Comparison of ENCODE assay signal across 24 cellular contexts in the genomic region with DNA sequence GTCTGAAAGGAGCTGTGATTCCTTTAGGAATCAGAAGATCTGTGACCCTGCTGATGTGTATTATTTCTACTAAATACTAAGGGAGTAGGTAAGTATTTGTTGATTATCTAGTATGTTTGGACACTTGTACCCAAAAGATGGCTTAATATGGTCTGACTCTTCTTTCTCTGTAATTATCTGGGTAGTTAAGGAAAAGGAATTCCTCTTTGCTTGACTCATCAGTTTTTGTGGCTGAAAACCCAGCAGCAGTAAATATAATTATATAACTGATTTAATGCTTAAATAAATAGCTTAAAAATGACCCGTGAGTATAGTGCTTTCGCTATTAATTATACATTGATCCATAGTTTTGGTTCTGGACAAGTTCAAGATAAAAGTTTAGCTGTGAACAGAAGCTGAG.
DNase-seq lines count a peak whose midpoint lies in the region; TF ChIP-seq lines count a peak whose summit lies in the region.
"Had no signal": no experiment of that assay in that cellular context is flagged by ENCODE, and none has a peak within 500 bp of the region (broad histone marks: within the 10 kb centered on the region; RNA-seq: fewer than 3 reads in every experiment).

No MANE protein-coding gene starts in this region.

- WGBS in GM23248 (ENCODE audit: low coverage in 1 of 2, low lambda C conversion rate in 2 of 2, missing lambda C conversion rate in 2 of 2), 2 experiments, result 64 to 71% methylated on average over 2 of the region's 2 CpGs
- WGBS in esophagus squamous epithelium, 2 donors, result 47 to 54% methylated on average over 2 of the region's 2 CpGs

- no peaks in the 10 kb centered on the region for H3K4me1 ChIP-seq in GM23248 (ENCODE audit: insufficient read depth)
- peaks cover 1% of the 10 kb centered on the region for H3K4me1 ChIP-seq in adipocyte (ENCODE audit: control insufficient read depth, insufficient read depth, low read length)
- H3K4me1 ChIP-seq in muscle layer of duodenum (ENCODE audit: control insufficient read depth in 1 of 2, insufficient read depth in 2 of 2, low read length in 2 of 2), result peaks cover 0 to 23% of the 10 kb centered on the region in 2 donors
- no peaks in the 10 kb centered on the region for H3K4me1 ChIP-seq in OCI-LY7 (ENCODE audit: insufficient read depth, low read length, poor library complexity, severe bottlenecking)
- H3K4me1 ChIP-seq in esophagus squamous epithelium, result no peaks in the 10 kb centered on the region
- H3K4me1 ChIP-seq: BLaER1 treated with 17β-estradiol and CSF1 and Interleukin-3, amounts not matched to agents 10 nM and 100 nM had no signal

- H3K4me2 ChIP-seq in GM23248 (ENCODE audit: unreplicated experiment) (no peak overlapping the region), OCI-LY7 (ENCODE audit: low read length) (no peak overlapping the region)
- H3K4me2 ChIP-seq: BLaER1 treated with 17β-estradiol and CSF1 and Interleukin-3, amounts not matched to agents 10 nM and 100 nM had no signal

- H4K20me1 ChIP-seq in GM23248 (ENCODE audit: insufficient read depth), result no peaks in the 10 kb centered on the region
- no peaks in the 10 kb centered on the region for H4K20me1 ChIP-seq in OCI-LY7 (ENCODE audit: insufficient read depth, low read length)
- H4K20me1 ChIP-seq: BLaER1 treated with 17β-estradiol and CSF1 and Interleukin-3, amounts not matched to agents 10 nM and 100 nM had no signal

- H3F3A ChIP-seq in GM23248 (ENCODE audit: insufficient read depth), result no peaks in the 10 kb centered on the region

- no peak overlapping the region for H3K4me3 ChIP-seq in AG10803 (ENCODE audit: low read length)
- no peak overlapping the region for H3K4me3 ChIP-seq in GM23248
- no peak overlapping the region for H3K4me3 ChIP-seq in adipocyte (ENCODE audit: low read length)
- no peak overlapping the region for H3K4me3 ChIP-seq in muscle layer of duodenum (ENCODE audit: low read depth in 1 of 2, low read length in 2 of 2)
- H3K4me3 ChIP-seq in OCI-LY7 (ENCODE audit: low read depth, low read length, poor library complexity, severe bottlenecking), result no peak overlapping the region
- no peak overlapping the region for H3K4me3 ChIP-seq in esophagus squamous epithelium
- H3K4me3 ChIP-seq: BLaER1 treated with 17β-estradiol and CSF1 and Interleukin-3, amounts not matched to agents 10 nM and 100 nM; GM12878 had no signal

- POLR2A ChIA-PET in OCI-LY7 (lab: Charles Lee), result interaction anchor here (0.5 to 0.7 kb wide), 2 partner anchors 226 to 281 kb away, joined by 3 to 6 read pairs; no protein-coding TSS in a partner anchor

- H3K9me2 ChIP-seq in GM23248 (ENCODE audit: insufficient read depth), result no peaks in the 10 kb centered on the region
- no peaks in the 10 kb centered on the region for H3K9me2 ChIP-seq in OCI-LY7 (ENCODE audit: insufficient read depth, low read length)

- BruUV-seq in OCI-LY7 (replicated peaks; lab: Mats Ljungman, UMichigan), result no TSS peak

- TF ChIP-seq CTCF in AG10803 (conservative IDR thresholded peaks at IDR 0.05; ENCODE audit: low read length), result no peak
- TF ChIP-seq CTCF in OCI-LY7 (conservative IDR thresholded peaks at IDR 0.05; ENCODE audit: low read length), result no peak
- TF ChIP-seq CTCF in esophagus squamous epithelium (IDR thresholded peaks at IDR 0.05), result no peak

- 0 out of 2 replicates have a peak, but pooled peaks cover 24% of the 10 kb centered on the region for H3K27me3 ChIP-seq in GM23248 (replicated peaks; ENCODE audit: insufficient read depth)
- no peaks in the 10 kb centered on the region for H3K27me3 ChIP-seq in adipocyte (replicated peaks; ENCODE audit: control insufficient read depth, insufficient read depth, low read length)
- H3K27me3 ChIP-seq in muscle layer of duodenum (ENCODE audit: low read depth, low read length), result no peaks in the 10 kb centered on the region
- H3K27me3 ChIP-seq in esophagus squamous epithelium, result no peaks in the 10 kb centered on the region
- H3K27me3 ChIP-seq: BLaER1 treated with 17β-estradiol and CSF1 and Interleukin-3, amounts not matched to agents 10 nM and 100 nM had no signal

- no peaks in the 10 kb centered on the region for H3K79me2 ChIP-seq in GM23248 (ENCODE audit: insufficient read depth)
- no peaks in the 10 kb centered on the region for H3K79me2 ChIP-seq in OCI-LY7 (ENCODE audit: insufficient read depth, low read depth, low read length)

- TF ChIP-seq POLR2A in esophagus squamous epithelium (IDR thresholded peaks at IDR 0.05), result no peak

- DNase-seq in AG10803 (ENCODE audit: low read depth) (peak; percentile 29), GM23248 (peak; percentile 12), adipocyte (ENCODE audit: low read depth) (peak; percentile 11), KBM-7 (no peak), OCI-LY7 (ENCODE audit: low spot score) (no peak), NCI-H1092 treated with DMSO at 0.1 percent for 48 hours (lab: John Stamatoyannopoulos, UW) (no peak), esophagus squamous epithelium (lab: John Stamatoyannopoulos, UW) (no peak)
- DNase-seq: CD4-positive, alpha-beta T cell; COR-L47; DMS53; GDM1; Karpas-422; NCI-H1105; NCI-H1436 treated with DMSO at 0.1 percent for 48 hours; NCI-H187 treated with DMSO at 0.1 percent for 48 hours; NCI-H2171 treated with DMSO at 0.1 percent for 48 hours; NCI-H345; NCI-H510A treated with DMSO at 0.1 percent for 48 hours; RPMI8226; SHP77 had no signal

- no peaks in the 10 kb centered on the region for H3K9me3 ChIP-seq in GM23248 (ENCODE audit: low read depth)
- H3K9me3 ChIP-seq in adipocyte (ENCODE audit: control insufficient read depth, low read length), result no peaks in the 10 kb centered on the region
- no peaks in the 10 kb centered on the region for H3K9me3 ChIP-seq in muscle layer of duodenum (ENCODE audit: control insufficient read depth in 1 of 2, low read length in 2 of 2)
- no peaks in the 10 kb centered on the region for H3K9me3 ChIP-seq in OCI-LY7 (ENCODE audit: low read length)
- H3K9me3 ChIP-seq in esophagus squamous epithelium, result no peaks in the 10 kb centered on the region
- H3K9me3 ChIP-seq: BLaER1 treated with 17β-estradiol and CSF1 and Interleukin-3, amounts not matched to agents 10 nM and 100 nM had no signal

- in situ Hi-C loops in GM23248 (cut with MboI), result no loop called here
- in situ Hi-C loops in KBM-7 (cut with MboI; ENCODE audit: low pct_unique_long_range_greater_than_20kb, low sequenced_read_pairs), result no loop called here

- H3K9ac ChIP-seq in GM23248 (no peak overlapping the region), adipocyte (ENCODE audit: low read length) (no peak overlapping the region)
- H3K9ac ChIP-seq: BLaER1 treated with 17β-estradiol and CSF1 and Interleukin-3, amounts not matched to agents 10 nM and 100 nM had no signal

- H3K27ac ChIP-seq in GM23248 (no peak overlapping the region), muscle layer of duodenum (ENCODE audit: low read length) (peak overlapping the region; percentile 14), OCI-LY7 (ENCODE audit: low read depth, low read length, poor library complexity, severe bottlenecking) (no peak overlapping the region), esophagus squamous epithelium (no peak overlapping the region)
- H3K27ac ChIP-seq: BLaER1 treated with 17β-estradiol and CSF1 and Interleukin-3, amounts not matched to agents 10 nM and 100 nM; HL-60 had no signal

- CTCF ChIA-PET in OCI-LY7 (lab: Charles Lee; ENCODE audit: unreplicated experiment), result no interaction called here

- H2AFZ ChIP-seq in GM23248 (no peak overlapping the region), OCI-LY7 (ENCODE audit: low read length) (no peak overlapping the region)

- no peaks in the 10 kb centered on the region for H3K36me3 ChIP-seq in GM23248 (ENCODE audit: low read depth)
- H3K36me3 ChIP-seq in adipocyte (ENCODE audit: control insufficient read depth, insufficient read depth, low read length, severe bottlenecking), result no peaks in the 10 kb centered on the region
- no peaks in the 10 kb centered on the region for H3K36me3 ChIP-seq in muscle layer of duodenum (ENCODE audit: control insufficient read depth in 1 of 2, insufficient read depth in 2 of 2, low read length in 2 of 2)
- no peaks in the 10 kb centered on the region for H3K36me3 ChIP-seq in OCI-LY7 (ENCODE audit: insufficient read depth, low read length)
- H3K36me3 ChIP-seq in esophagus squamous epithelium, result no peaks in the 10 kb centered on the region
- H3K36me3 ChIP-seq: BLaER1 treated with 17β-estradiol and CSF1 and Interleukin-3, amounts not matched to agents 10 nM and 100 nM had no signal

- intact Hi-C loops in OCI-LY7 (cut with micrococcal nuclease; ENCODE audit: unreplicated experiment) (no loop called here), esophagus squamous epithelium (cut with DNase I) (no loop called here)

Comparison
In these comparisons a context has a peak if more than half of its experiments do, and no peak if none do; other contexts are left out.
1. DNase-seq: peak in AG10803 (single experiment), GM23248 (single experiment) and adipocyte (single experiment); none in KBM-7 (single experiment), OCI-LY7 (single experiment), NCI-H1092 treated with DMSO at 0.1 percent for 48 hours (single experiment) and esophagus squamous epithelium (single experiment).